In genomic region chr1:47738560-47739182, GRCh38 we compare ENCODE assay signal across 8 cellular contexts.
DNase-seq lines count a peak whose midpoint lies in the region; ATAC-seq and TF ChIP-seq lines count a peak whose summit lies in the region.

No MANE protein-coding gene starts in this region.

- H3K36me3 Mint-ChIP-seq in immature natural killer cell: no peaks in the 10 kb centered on the region

- peak; percentile 50 to 64 (median 62) for TF ChIP-seq CTCF in breast epithelium (IDR thresholded peaks at IDR 0.05)
- peak; percentile 37 to 81 (median 60) for TF ChIP-seq CTCF in vagina (IDR thresholded peaks at IDR 0.05)

- H3K4me1 Mint-ChIP-seq in immature natural killer cell: no peaks in the 10 kb centered on the region

- ATAC-seq in left colon (peak; percentile 75), HG03135 (IDR thresholded peaks at IDR 0.05; ENCODE audit: unreplicated experiment) (no peak)

- peak; percentile 72 for DNase-seq in ELF-1 (ENCODE audit: low read depth, low spot score)
- DNase-seq in NCI-H128 (lab: John Stamatoyannopoulos, UW; ENCODE audit: unreplicated experiment): peak; percentile 8
- DNase-seq in breast epithelium (ENCODE audit: low spot score in 2 of 2): peak in 1 of 2 donors; percentile 40
- peak in 1 of 2 donors; percentile 67 for DNase-seq in left colon
- no peak for DNase-seq in vagina (ENCODE audit: extremely low spot score in 2 of 2)
- DNase-seq in DMS153 treated with DMSO at 0.1 percent for 48 hours (lab: John Stamatoyannopoulos, UW; ENCODE audit: unreplicated experiment): no peak
- DNase-seq in immature natural killer cell: no peak

- no peak overlapping the region for H3K27ac Mint-ChIP-seq in immature natural killer cell

- H3K4me1 ChIP-seq in breast epithelium: no peaks in the 10 kb centered on the region
- H3K4me1 ChIP-seq in vagina: no peaks in the 10 kb centered on the region

- no peak overlapping the region for H3K4me3 Mint-ChIP-seq in immature natural killer cell

- H3K27ac ChIP-seq in breast epithelium (no peak overlapping the region), vagina (no peak overlapping the region)

- H3K27me3 ChIP-seq in breast epithelium (no peaks in the 10 kb centered on the region), vagina (no peaks in the 10 kb centered on the region)

- H3K36me3 ChIP-seq in breast epithelium: no peaks in the 10 kb centered on the region
- H3K36me3 ChIP-seq in vagina: no peaks in the 10 kb centered on the region

- TF ChIP-seq POLR2A in breast epithelium (IDR thresholded peaks at IDR 0.05) (no peak), vagina (IDR thresholded peaks at IDR 0.05) (no peak)

- intact Hi-C loops in breast epithelium (cut with DNase I; ENCODE audit: low total_unique reads): no loop called here
- intact Hi-C loops in left colon (cut with DNase I, micrococcal nuclease): loop anchor here in 1 of 2 donors (5.0 kb wide), 1 partner anchor 324 kb away; no protein-coding TSS in a partner anchor
- intact Hi-C loops in vagina (cut with DNase I): no loop called here

- H3K4me3 ChIP-seq in breast epithelium (no peak overlapping the region), vagina (no peak overlapping the region)

- H3K27me3 Mint-ChIP-seq in immature natural killer cell (ENCODE audit: low read depth in 3 of 3): peaks cover 7 to 13% (median 11%) of the 10 kb centered on the region in 3 donors

- H3K9me3 Mint-ChIP-seq in immature natural killer cell: peaks cover 0 to 6% (median 3%) of the 10 kb centered on the region in 6 donors

- H3K9me3 ChIP-seq in breast epithelium: no peaks in the 10 kb centered on the region
- H3K9me3 ChIP-seq in vagina: no peaks in the 10 kb centered on the region

Comparison
In these comparisons a context has a peak if more than half of its experiments do, and no peak if none do; other contexts are left out.
1. DNase-seq: peak in ELF-1 (single experiment) and NCI-H128 (single experiment); none in vagina (0 of 2), DMS153 treated with DMSO at 0.1 percent for 48 hours (single experiment) and immature natural killer cell (0 of 3).